10 cellular contexts compared by ENCODE assay signal in the genomic region with DNA sequence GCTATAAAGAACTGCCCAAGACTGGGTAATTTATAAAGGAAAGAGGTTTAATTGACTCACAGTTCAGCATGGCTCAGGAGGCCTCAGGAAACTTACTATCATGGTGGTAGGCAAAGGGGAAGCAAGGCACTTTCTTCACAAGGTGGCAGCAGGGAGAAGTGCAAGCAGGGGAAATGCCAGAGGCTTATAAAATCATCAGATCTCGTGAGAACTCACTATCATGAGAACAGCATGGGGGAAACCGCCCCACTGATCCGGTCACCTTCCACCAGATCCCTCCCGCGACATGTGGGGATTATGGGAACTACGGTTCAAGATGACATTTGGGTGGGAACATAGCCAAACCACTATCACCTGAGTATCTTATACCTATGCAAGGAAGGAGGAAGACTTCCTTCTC. TPM values are rescaled to one million over a fixed set of nuclear protein-coding genes. Genes with fewer than 3 reads are reported as not detected.
A peak's percentile ranks its signal among the peaks of the same experiment; 100 is the strongest.
DNase-seq lines count a peak whose midpoint lies in the region; ATAC-seq and TF ChIP-seq lines count a peak whose summit lies in the region.
"Not testable (repeated sequence)": the region's sequence is repeated elsewhere in the genome, so short reads cannot be mapped to it uniquely, and the experiment has no call there.
"Had no signal": no experiment of that assay in that cellular context is flagged by ENCODE, and none has a peak within 500 bp of the region (broad histone marks: within the 10 kb centered on the region; RNA-seq: fewer than 3 reads in every experiment).

No MANE protein-coding gene starts in this region.

- CTCF ChIA-PET in HEK293 (lab: Yijun Ruan, JAX): interaction anchor here (0.8 to 1.9 kb wide), 3 partner anchors 9 to 578 kb away, joined by 3 to 7 read pairs (median 3); no protein-coding TSS in a partner anchor

- H3K27ac ChIP-seq in HEK293 (ENCODE audit: extremely low read depth, low read depth, low read length): not testable (repeated sequence)

- TF ChIP-seq CTCF in HEK293 (tag by site-specific recombination; IDR thresholded peaks at IDR 0.05) (0 out of 2 replicates have a peak, but pooled peaks have one; percentile 26), cardiac fibroblast (IDR thresholded peaks at IDR 0.05; ENCODE audit: low read depth, low read length) (peak; percentile 21), mucosa of descending colon (IDR thresholded peaks at IDR 0.05) (peak; percentile 29)

- in situ Hi-C loops in Caki2 (cut with HindIII; ENCODE audit: low pct_unique_long_range_greater_than_20kb, low sequenced_read_pairs): not testable (repeated sequence)

- ATAC-seq in mucosa of descending colon: peak; percentile 70

- not testable (repeated sequence) for H3K4me3 ChIP-seq in HEK293 (ENCODE audit: low read depth, low read length); cardiac fibroblast (replicated peaks in 1 of 2; ENCODE audit: low read depth in 2 of 2, low read length in 2 of 2); mucosa of descending colon

- H3K36me3 ChIP-seq in HEK293 (ENCODE audit: control insufficient read depth in 2 of 2, insufficient read depth in 1 of 2, low read length in 2 of 2); mucosa of descending colon (ENCODE audit: low read depth): not testable (repeated sequence)

- POLR2A ChIA-PET in HEK293 (lab: Yijun Ruan, JAX): not testable (repeated sequence)

- not testable (repeated sequence) for H3K4me1 ChIP-seq in HEK293 (ENCODE audit: control insufficient read depth, insufficient read depth, low read length); mucosa of descending colon (ENCODE audit: low read depth)

- intact Hi-C loops in mucosa of descending colon (cut with DNase I, micrococcal nuclease): not testable (repeated sequence)

- peak; percentile 31 for DNase-seq in Caki2 (ENCODE audit: low read depth)
- DNase-seq in NCI-H524 (lab: John Stamatoyannopoulos, UW): peak; percentile 39 to 71
- DNase-seq in SKM-1 treated with dmso at 0.1 percent for 144 hours (lab: John Stamatoyannopoulos, UW; ENCODE audit: unreplicated experiment): peak; percentile 20
- DNase-seq in cardiac fibroblast (ENCODE audit: low read depth in 2 of 2): peak in 1 of 2 donors; percentile 47
- peak; percentile 33 for DNase-seq in glomerular visceral epithelial cell (ENCODE audit: extremely low spot score)
- DNase-seq in mucosa of descending colon: peak in 1 of 3 donors; percentile 59
- DNase-seq in ureter (ENCODE audit: low spot score): peak; percentile 73

- not testable (repeated sequence) for H3K9me3 ChIP-seq in HEK293 (ENCODE audit: control insufficient read depth, insufficient read depth, low read depth, low read length); mucosa of descending colon

TF ChIP-seq in HEK293, 187 proteins besides CTCF, POLR2A, EP300 and RAD21:
- peak; percentile 36; the same call in 1 of the 2 replicates for TF ChIP-seq ZNF76 (tag by site-specific recombination; IDR thresholded peaks at IDR 0.05; ENCODE audit: borderline replicate concordance, low read depth)
- TF ChIP-seq ZNF341 (tag by site-specific recombination; IDR thresholded peaks at IDR 0.05; ENCODE audit: low read depth): peak; percentile 34; the same call in 1 of the 2 replicates
- 0 out of 2 replicates have a peak, but pooled peaks have one; percentile 15 for TF ChIP-seq FEZF1 (tag by site-specific recombination; IDR thresholded peaks at IDR 0.05)
- 0 out of 2 replicates have a peak, but pooled peaks have one; percentile 7 for TF ChIP-seq PRDM1 (tag by site-specific recombination; IDR thresholded peaks at IDR 0.05)
- TF ChIP-seq SP3 (tag by site-specific recombination; IDR thresholded peaks at IDR 0.05): 0 out of 2 replicates have a peak, but pooled peaks have one; percentile 19
- 0 out of 2 replicates have a peak, but pooled peaks have one; percentile 26 for TF ChIP-seq ZXDB (tag by site-specific recombination; IDR thresholded peaks at IDR 0.05)
- TF ChIP-seq, protein P1, sequence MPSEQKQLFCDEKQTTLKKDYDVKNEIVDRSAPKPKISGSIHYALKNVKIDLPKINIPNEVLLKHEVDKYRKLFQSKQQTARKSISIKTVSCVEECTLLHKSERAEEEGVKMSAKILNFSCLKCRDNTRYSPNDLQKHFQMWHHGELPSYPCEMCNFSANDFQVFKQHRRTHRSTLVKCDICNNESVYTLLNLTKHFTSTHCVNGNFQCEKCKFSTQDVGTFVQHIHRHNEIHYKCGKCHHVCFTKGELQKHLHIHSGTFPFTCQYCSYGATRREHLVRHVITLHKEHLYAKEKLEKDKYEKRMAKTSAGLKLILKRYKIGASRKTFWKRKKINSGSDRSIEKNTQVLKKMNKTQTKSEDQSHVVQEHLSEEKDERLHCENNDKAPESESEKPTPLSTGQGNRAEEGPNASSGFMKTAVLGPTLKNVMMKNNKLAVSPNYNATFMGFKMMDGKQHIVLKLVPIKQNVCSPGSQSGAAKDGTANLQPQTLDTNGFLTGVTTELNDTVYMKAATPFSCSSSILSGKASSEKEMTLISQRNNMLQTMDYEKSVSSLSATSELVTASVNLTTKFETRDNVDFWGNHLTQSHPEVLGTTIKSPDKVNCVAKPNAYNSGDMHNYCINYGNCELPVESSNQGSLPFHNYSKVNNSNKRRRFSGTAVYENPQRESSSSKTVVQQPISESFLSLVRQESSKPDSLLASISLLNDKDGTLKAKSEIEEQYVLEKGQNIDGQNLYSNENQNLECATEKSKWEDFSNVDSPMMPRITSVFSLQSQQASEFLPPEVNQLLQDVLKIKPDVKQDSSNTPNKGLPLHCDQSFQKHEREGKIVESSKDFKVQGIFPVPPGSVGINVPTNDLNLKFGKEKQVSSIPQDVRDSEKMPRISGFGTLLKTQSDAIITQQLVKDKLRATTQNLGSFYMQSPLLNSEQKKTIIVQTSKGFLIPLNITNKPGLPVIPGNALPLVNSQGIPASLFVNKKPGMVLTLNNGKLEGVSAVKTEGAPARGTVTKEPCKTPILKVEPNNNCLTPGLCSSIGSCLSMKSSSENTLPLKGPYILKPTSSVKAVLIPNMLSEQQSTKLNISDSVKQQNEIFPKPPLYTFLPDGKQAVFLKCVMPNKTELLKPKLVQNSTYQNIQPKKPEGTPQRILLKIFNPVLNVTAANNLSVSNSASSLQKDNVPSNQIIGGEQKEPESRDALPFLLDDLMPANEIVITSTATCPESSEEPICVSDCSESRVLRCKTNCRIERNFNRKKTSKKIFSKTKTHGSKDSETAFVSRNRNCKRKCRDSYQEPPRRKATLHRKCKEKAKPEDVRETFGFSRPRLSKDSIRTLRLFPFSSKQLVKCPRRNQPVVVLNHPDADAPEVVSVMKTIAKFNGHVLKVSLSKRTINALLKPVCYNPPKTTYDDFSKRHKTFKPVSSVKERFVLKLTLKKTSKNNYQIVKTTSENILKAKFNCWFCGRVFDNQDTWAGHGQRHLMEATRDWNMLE (tag by site-specific recombination; conservative IDR thresholded peaks at IDR 0.05; ENCODE audit: low read depth): 0 out of 2 replicates have a peak, but pooled peaks have one; percentile 40
- TF ChIP-seq ZSCAN30 (tag by site-specific recombination; IDR thresholded peaks at IDR 0.05): peak; percentile 65; the same call in 1 of the 2 replicates
- TF ChIP-seq KLF8 (tag by site-specific recombination; IDR thresholded peaks at IDR 0.05): 0 out of 2 replicates have a peak, but pooled peaks have one; percentile 39
- peak; percentile 69 for TF ChIP-seq ZNF654 (tag by site-specific recombination; IDR thresholded peaks at IDR 0.05; ENCODE audit: low read depth)
- TF ChIP-seq ZIC2 (tag by site-specific recombination; IDR thresholded peaks at IDR 0.05): peak; percentile 45; the same call in 1 of the 2 replicates
- 0 out of 2 replicates have a peak, but pooled peaks have one; percentile 24 for TF ChIP-seq ZNF660 (tag by site-specific recombination; IDR thresholded peaks at IDR 0.05)
- peak; percentile 96 for TF ChIP-seq MZF1 (tag by site-specific recombination; IDR thresholded peaks at IDR 0.05; ENCODE audit: borderline replicate concordance)

RNA-seq across cellular contexts. Expression of a gene that starts 18.0 kb away (rescaled TPM):
- total RNA-seq in Caki2 (2014; rRNA removed; shearing (Covaris generic); ENCODE audit: low replicate concordance): 8.1 and 10.9 TPM in 2 replicates
- total RNA-seq in mucosa of descending colon: 1 to 10 TPM; 3.6 to 5.9 (median 5.2) TPM
- total RNA-seq in ureter: 152 TPM
- total RNA-seq: CD4-positive, CD25-positive, alpha-beta regulatory T cell; T-helper 17 cell had no signal

Comparison
In these comparisons a context has a peak if more than half of its experiments do, and no peak if none do; other contexts are left out.
1. RNA of a gene that starts 18.0 kb away (total RNA-seq): 152 TPM in ureter (single experiment); 8.1 to 10.9 TPM in Caki2 and 3.6 to 5.9 TPM in mucosa of descending colon; every median in the first group is over 10 times any median in the second.
2. Peak in every context shown above with its lines, with median percentiles within 50 percentile points of each other: CTCF ChIP-seq.